In genomic region chr12:43835656-43836454, GRCh38 we compare ENCODE assay signal across 8 cellular contexts. TPM values are rescaled to one million over a fixed set of nuclear protein-coding genes. Genes with fewer than 3 reads are reported as not detected.
DNase-seq lines count a peak whose midpoint lies in the region; ATAC-seq lines count a peak whose summit lies in the region.

Gene TMEM117, plus strand, starts transcription at chr12:43836081.

- no peaks in the 10 kb centered on the region for H3K27me3 Mint-ChIP-seq in activated naive CD8-positive, alpha-beta T cell

- H3K27me3 ChIP-seq in trophoblast cell (ENCODE audit: insufficient read depth, low read length) = no peaks in the 10 kb centered on the region

- H2AK5ac ChIP-seq in trophoblast cell (ENCODE audit: low read length) = no peak within 1 kb of the TSS

- H3K23ac ChIP-seq in trophoblast cell (ENCODE audit: low read length) = no peak within 1 kb of the TSS

- H4K12ac ChIP-seq in trophoblast cell (ENCODE audit: low read depth, low read length) = peak within 1 kb of the TSS; percentile 92

- H2AFZ ChIP-seq in trophoblast cell (ENCODE audit: insufficient read depth, low read length, poor library complexity) = peak within 1 kb of the TSS; percentile 98

- intact Hi-C loops in Right ventricle myocardium superior (cut with DNase I) = no loop called here

- H3K4me3 ChIP-seq in trophoblast cell (ENCODE audit: low read depth, low read length) = peak within 1 kb of the TSS; percentile 89

- peak; percentile 74 for ATAC-seq in GM19463 (IDR thresholded peaks at IDR 0.05; ENCODE audit: unreplicated experiment)
- ATAC-seq in HG03571 (IDR thresholded peaks at IDR 0.05; ENCODE audit: unreplicated experiment) = peak; percentile 75
- ATAC-seq in Right ventricle myocardium superior (ENCODE audit: poor library complexity) = peak; percentile 96

- H2BK120ac ChIP-seq in trophoblast cell (ENCODE audit: insufficient read depth, low read length, poor library complexity) = peak within 1 kb of the TSS; percentile 93

- peak within 1 kb of the TSS; percentile 92 for H3K27ac Mint-ChIP-seq in activated naive CD8-positive, alpha-beta T cell

- peak within 1 kb of the TSS; percentile 93 for H2BK12ac ChIP-seq in trophoblast cell (ENCODE audit: low read length)

- peaks cover 8% of the 10 kb centered on the region for H3K79me1 ChIP-seq in trophoblast cell (ENCODE audit: low read length)

- H3K9ac ChIP-seq in trophoblast cell (ENCODE audit: low read length) = peak within 1 kb of the TSS; percentile 83

- peaks cover 57% of the 10 kb centered on the region for H3K4me1 Mint-ChIP-seq in activated naive CD8-positive, alpha-beta T cell (ENCODE audit: low read depth)

- H3K4me1 ChIP-seq in trophoblast cell (ENCODE audit: control insufficient read depth in 1 of 2, insufficient read depth in 2 of 2, low read length in 2 of 2) = no peaks in the 10 kb centered on the region

- in situ Hi-C loops in SK-MEL-5 (cut with HindIII; ENCODE audit: low pct_unique_long_range_greater_than_20kb, low sequenced_read_pairs) = no loop called here

- peak within 1 kb of the TSS; percentile 69 for H2BK5ac ChIP-seq in trophoblast cell (ENCODE audit: low read depth, low read length, poor library complexity)

- H3K27ac ChIP-seq in trophoblast cell (ENCODE audit: low read depth, low read length) = peak within 1 kb of the TSS; percentile 55

- H3K36me3 Mint-ChIP-seq in activated naive CD8-positive, alpha-beta T cell = no peaks in the 10 kb centered on the region

- WGBS in trophoblast cell (ENCODE audit: extremely low coverage, insufficient coverage, insufficient read length) = no CpG with 5 or more reads among the region's 101 CpGs

- peaks cover 6% of the 10 kb centered on the region for H3K79me2 ChIP-seq in trophoblast cell (ENCODE audit: control insufficient read depth, insufficient read depth, low read length, poor library complexity)

- H3K9me3 ChIP-seq in trophoblast cell (ENCODE audit: insufficient read depth, low read depth, low read length) = no peaks in the 10 kb centered on the region

- H4K8ac ChIP-seq in trophoblast cell (ENCODE audit: low read depth, low read length) = peak within 1 kb of the TSS; percentile 97

- H3K4me3 Mint-ChIP-seq in activated naive CD8-positive, alpha-beta T cell = peak within 1 kb of the TSS; percentile 92

- peak within 1 kb of the TSS; percentile 76 for H3K4me2 ChIP-seq in trophoblast cell (ENCODE audit: low read length)

- no peaks in the 10 kb centered on the region for H3K36me3 ChIP-seq in trophoblast cell (ENCODE audit: control insufficient read depth in 1 of 2, insufficient read depth in 2 of 2, low read length in 2 of 2)

- H3K18ac ChIP-seq in trophoblast cell (ENCODE audit: low read length) = peak within 1 kb of the TSS; percentile 97

- H3K14ac ChIP-seq in trophoblast cell (ENCODE audit: low read length) = peak within 1 kb of the TSS; percentile 98

- DNase-seq in D341Med (ENCODE audit: low spot score) (peak; percentile 87), SK-MEL-5 (ENCODE audit: low read depth, low spot score) (peak; percentile 56), Right ventricle myocardium superior (peak; percentile 89), trophoblast cell (peak; percentile 42 to 62), ureter (ENCODE audit: low spot score) (peak; percentile 71)

- H3K4ac ChIP-seq in trophoblast cell (ENCODE audit: low read depth, low read length) = peak within 1 kb of the TSS; percentile 93

- H4K91ac ChIP-seq in trophoblast cell (ENCODE audit: low read depth, low read length) = peak within 1 kb of the TSS; percentile 90

- H3K9me3 Mint-ChIP-seq in activated naive CD8-positive, alpha-beta T cell (ENCODE audit: low read depth) = no peaks in the 10 kb centered on the region

RNA-seq across cellular contexts. Expression of gene TMEM117, which starts in this region (rescaled TPM):
- total RNA-seq in SK-MEL-5 (2014; rRNA removed; shearing (Covaris generic)) = 55.8 and 62.6 TPM in 2 replicates
- 23.1 and 35.7 TPM in 2 replicates for polyA plus RNA-seq in SK-MEL-5 (2015; cell fraction: cytosol; rRNA removed)
- polyA plus RNA-seq in SK-MEL-5 (2015; cell fraction: nucleus; rRNA removed) = 14.7 and 52.9 TPM in 2 replicates
- total RNA-seq in Right ventricle myocardium superior = 5.8 TPM
- polyA plus RNA-seq in trophoblast cell (2013) = 5.0 and 5.5 TPM in 2 replicates
- 16.7 TPM for total RNA-seq in ureter

Comparison
In these comparisons a context has a peak if more than half of its experiments do, and no peak if none do; other contexts are left out.
1. Peak in every context shown above with its lines: DNase-seq, ATAC-seq, H3K4me3 ChIP-seq and H3K27ac ChIP-seq.